In the genomic region with DNA sequence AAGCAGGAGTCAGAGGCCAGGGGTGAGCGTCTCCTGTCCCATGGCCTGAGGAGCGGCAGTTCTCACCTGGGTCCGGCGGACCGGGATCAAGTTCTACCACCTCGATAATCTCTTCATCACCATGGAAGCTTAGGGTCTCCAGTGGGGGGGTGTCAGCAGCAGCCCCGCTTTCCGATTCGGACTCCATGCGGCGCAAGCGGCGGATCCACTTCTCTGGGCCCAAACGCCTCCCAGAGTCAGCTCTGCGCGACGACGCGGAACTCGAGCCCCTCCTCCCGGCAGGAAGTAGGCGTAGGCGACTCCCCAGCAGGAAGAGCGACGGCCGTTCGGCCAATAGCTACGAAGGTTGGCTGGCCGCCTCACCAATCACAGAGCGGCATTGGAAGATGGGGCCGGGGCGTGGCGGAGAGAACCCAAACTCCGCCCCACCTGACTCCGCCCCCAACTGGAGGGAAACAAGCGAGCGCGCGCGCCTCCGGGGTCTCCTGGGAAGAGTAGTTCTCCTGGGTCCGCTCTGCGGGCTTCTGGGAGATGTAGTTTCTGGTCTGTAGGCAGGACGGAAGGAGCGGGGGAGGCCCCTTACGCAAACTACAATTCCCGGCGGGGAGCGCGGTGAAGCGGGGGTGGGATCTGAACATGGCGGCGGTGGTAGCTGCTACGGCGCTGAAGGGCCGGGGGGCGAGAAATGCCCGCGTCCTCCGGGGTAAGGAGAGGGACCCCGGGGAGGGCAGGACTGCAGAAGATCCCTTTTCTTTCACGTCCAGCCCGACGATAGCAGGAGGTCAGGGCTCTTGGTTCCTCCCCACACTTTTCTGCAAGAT, we compare ENCODE assay signal across 1 cellular context.
A peak's percentile ranks its signal among the peaks of the same experiment; 100 is the strongest.
TF ChIP-seq lines count a peak whose summit lies in the region.

A gene with protein sequence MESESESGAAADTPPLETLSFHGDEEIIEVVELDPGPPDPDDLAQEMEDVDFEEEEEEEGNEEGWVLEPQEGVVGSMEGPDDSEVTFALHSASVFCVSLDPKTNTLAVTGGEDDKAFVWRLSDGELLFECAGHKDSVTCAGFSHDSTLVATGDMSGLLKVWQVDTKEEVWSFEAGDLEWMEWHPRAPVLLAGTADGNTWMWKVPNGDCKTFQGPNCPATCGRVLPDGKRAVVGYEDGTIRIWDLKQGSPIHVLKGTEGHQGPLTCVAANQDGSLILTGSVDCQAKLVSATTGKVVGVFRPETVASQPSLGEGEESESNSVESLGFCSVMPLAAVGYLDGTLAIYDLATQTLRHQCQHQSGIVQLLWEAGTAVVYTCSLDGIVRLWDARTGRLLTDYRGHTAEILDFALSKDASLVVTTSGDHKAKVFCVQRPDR (minus strand): TSS at position 238 of the 821 bp plus-strand sequence. CDS start 51 bp downstream, at position 187.
A gene with protein sequence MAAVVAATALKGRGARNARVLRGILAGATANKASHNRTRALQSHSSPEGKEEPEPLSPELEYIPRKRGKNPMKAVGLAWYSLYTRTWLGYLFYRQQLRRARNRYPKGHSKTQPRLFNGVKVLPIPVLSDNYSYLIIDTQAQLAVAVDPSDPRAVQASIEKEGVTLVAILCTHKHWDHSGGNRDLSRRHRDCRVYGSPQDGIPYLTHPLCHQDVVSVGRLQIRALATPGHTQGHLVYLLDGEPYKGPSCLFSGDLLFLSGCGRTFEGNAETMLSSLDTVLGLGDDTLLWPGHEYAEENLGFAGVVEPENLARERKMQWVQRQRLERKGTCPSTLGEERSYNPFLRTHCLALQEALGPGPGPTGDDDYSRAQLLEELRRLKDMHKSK (plus strand): TSS at position 620 of the 821 bp plus-strand sequence. CDS start 17 bp downstream, at position 637.

TF ChIP-seq in HepG2, 621 proteins besides CTCF, POLR2A, EP300 and RAD21 (continued from another document and continues in another):
- TF ChIP-seq, protein P1, sequence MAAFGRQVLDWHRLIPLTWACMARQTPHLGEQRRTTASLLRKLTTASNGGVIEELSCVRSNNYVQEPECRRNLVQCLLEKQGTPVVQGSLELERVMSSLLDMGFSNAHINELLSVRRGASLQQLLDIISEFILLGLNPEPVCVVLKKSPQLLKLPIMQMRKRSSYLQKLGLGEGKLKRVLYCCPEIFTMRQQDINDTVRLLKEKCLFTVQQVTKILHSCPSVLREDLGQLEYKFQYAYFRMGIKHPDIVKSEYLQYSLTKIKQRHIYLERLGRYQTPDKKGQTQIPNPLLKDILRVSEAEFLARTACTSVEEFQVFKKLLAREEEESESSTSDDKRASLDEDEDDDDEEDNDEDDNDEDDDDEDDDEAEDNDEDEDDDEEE (CRISPR knock-in tag; IDR thresholded peaks at IDR 0.05): peak; percentile 93; the same call in 1 of the 2 replicates
- peak; percentile 80; the same call in 1 of the 2 replicates for TF ChIP-seq ZNF563 (CRISPR knock-in tag; IDR thresholded peaks at IDR 0.05)
- no peak; the same call in 1 of the 2 replicates for TF ChIP-seq ZSCAN22 (CRISPR knock-in tag; IDR thresholded peaks at IDR 0.05)
- TF ChIP-seq ONECUT2 (CRISPR knock-in tag; IDR thresholded peaks at IDR 0.05): peak; percentile 30; the same call in 1 of the 2 replicates
- TF ChIP-seq, protein P2, sequence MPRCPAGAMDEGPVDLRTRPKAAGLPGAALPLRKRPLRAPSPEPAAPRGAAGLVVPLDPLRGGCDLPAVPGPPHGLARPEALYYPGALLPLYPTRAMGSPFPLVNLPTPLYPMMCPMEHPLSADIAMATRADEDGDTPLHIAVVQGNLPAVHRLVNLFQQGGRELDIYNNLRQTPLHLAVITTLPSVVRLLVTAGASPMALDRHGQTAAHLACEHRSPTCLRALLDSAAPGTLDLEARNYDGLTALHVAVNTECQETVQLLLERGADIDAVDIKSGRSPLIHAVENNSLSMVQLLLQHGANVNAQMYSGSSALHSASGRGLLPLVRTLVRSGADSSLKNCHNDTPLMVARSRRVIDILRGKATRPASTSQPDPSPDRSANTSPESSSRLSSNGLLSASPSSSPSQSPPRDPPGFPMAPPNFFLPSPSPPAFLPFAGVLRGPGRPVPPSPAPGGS (CRISPR knock-in tag; IDR thresholded peaks at IDR 0.05): peak; percentile 89; the same call in 1 of the 2 replicates
- TF ChIP-seq RNF2 (conservative IDR thresholded peaks at IDR 0.05; ENCODE audit: low read depth): no peak
- no peak; the same call in 1 of the 2 replicates for TF ChIP-seq ZNF775 (CRISPR knock-in tag; IDR thresholded peaks at IDR 0.05; ENCODE audit: borderline replicate concordance)
- TF ChIP-seq ETV6 (CRISPR knock-in tag; conservative IDR thresholded peaks at IDR 0.05): peak; percentile 78
- peak; percentile 54 for TF ChIP-seq PHF5A (CRISPR knock-in tag; IDR thresholded peaks at IDR 0.05; ENCODE audit: low read depth, unreplicated experiment)
- TF ChIP-seq ZNF773 (CRISPR knock-in tag; IDR thresholded peaks at IDR 0.05; ENCODE audit: borderline replicate concordance): peak; percentile 81; the same call in 1 of the 2 replicates
- TF ChIP-seq TMF1 (CRISPR knock-in tag; IDR thresholded peaks at IDR 0.05; ENCODE audit: low read depth): peak; percentile 45; the same call in 1 of the 2 replicates
- TF ChIP-seq HNF4G (IDR thresholded peaks at IDR 0.05; ENCODE audit: borderline replicate concordance, low read depth, low read length): peak; percentile 19; the same call in 1 of the 2 replicates
- peak; percentile 34; the same call in 1 of the 2 replicates for TF ChIP-seq HNF4G (CRISPR knock-in tag; IDR thresholded peaks at IDR 0.05; ENCODE audit: borderline replicate concordance, low read depth)
- TF ChIP-seq ZFP36 (IDR thresholded peaks at IDR 0.05; ENCODE audit: borderline replicate concordance, low read depth, low read length, partially characterized antibody): no peak
- peak; percentile 83; the same call in 2 of the 3 replicates for TF ChIP-seq MXI1 (IDR thresholded peaks at IDR 0.05; ENCODE audit: borderline replicate concordance, low read depth, low read length)
- TF ChIP-seq CEBPB (IDR thresholded peaks at IDR 0.05; ENCODE audit: borderline replicate concordance, low read depth, low read length): peak; percentile 61; the same call in 1 of the 2 replicates
- peak; percentile 88 for TF ChIP-seq SALL2 (CRISPR knock-in tag; IDR thresholded peaks at IDR 0.05)
- TF ChIP-seq PHF8 (CRISPR knock-in tag; IDR thresholded peaks at IDR 0.05): peak; percentile 95
- TF ChIP-seq FLYWCH1 (CRISPR knock-in tag; IDR thresholded peaks at IDR 0.05): peak; percentile 59; the same call in 1 of the 2 replicates
- TF ChIP-seq ZNF781 (CRISPR knock-in tag; IDR thresholded peaks at IDR 0.05; ENCODE audit: borderline replicate concordance, not compliant biosample characterization): peak; percentile 50
- TF ChIP-seq ZNF577 (CRISPR knock-in tag; IDR thresholded peaks at IDR 0.05; ENCODE audit: borderline replicate concordance, low read depth): no peak
- TF ChIP-seq, protein P3, sequence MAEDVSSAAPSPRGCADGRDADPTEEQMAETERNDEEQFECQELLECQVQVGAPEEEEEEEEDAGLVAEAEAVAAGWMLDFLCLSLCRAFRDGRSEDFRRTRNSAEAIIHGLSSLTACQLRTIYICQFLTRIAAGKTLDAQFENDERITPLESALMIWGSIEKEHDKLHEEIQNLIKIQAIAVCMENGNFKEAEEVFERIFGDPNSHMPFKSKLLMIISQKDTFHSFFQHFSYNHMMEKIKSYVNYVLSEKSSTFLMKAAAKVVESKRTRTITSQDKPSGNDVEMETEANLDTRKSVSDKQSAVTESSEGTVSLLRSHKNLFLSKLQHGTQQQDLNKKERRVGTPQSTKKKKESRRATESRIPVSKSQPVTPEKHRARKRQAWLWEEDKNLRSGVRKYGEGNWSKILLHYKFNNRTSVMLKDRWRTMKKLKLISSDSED (CRISPR knock-in tag; IDR thresholded peaks at IDR 0.05): 0 out of 2 replicates have a peak, but pooled peaks have one; percentile 74
- TF ChIP-seq HOXA9 (CRISPR knock-in tag; IDR thresholded peaks at IDR 0.05; ENCODE audit: borderline replicate concordance): no peak
- no peak; the same call in 1 of the 2 replicates for TF ChIP-seq ZNF746 (CRISPR knock-in tag; IDR thresholded peaks at IDR 0.05)
- TF ChIP-seq ZBTB42 (CRISPR knock-in tag; IDR thresholded peaks at IDR 0.05): no peak; the same call in 1 of the 2 replicates
- TF ChIP-seq REPIN1 (CRISPR knock-in tag; IDR thresholded peaks at IDR 0.05; ENCODE audit: borderline replicate concordance, low read depth): peak; percentile 27
- TF ChIP-seq ATRX (CRISPR knock-in tag; IDR thresholded peaks at IDR 0.05; ENCODE audit: borderline replicate concordance): no peak
- no peak for TF ChIP-seq SOX13 (IDR thresholded peaks at IDR 0.05)
- TF ChIP-seq SOX13 (CRISPR knock-in tag; conservative IDR thresholded peaks at IDR 0.05 in 1 of 2, IDR thresholded peaks at IDR 0.05 in 1 of 2): no peak; a peak in 1 of 4 replicates
- no peak; the same call in 1 of the 2 replicates for TF ChIP-seq ZFP1 (CRISPR knock-in tag; IDR thresholded peaks at IDR 0.05)
- peak; percentile 94 for TF ChIP-seq SNAI1 (CRISPR knock-in tag; IDR thresholded peaks at IDR 0.05; ENCODE audit: borderline replicate concordance)
- TF ChIP-seq ELF1 (CRISPR knock-in tag; IDR thresholded peaks at IDR 0.05): peak; percentile 95
- TF ChIP-seq DNMT1 (CRISPR knock-in tag; IDR thresholded peaks at IDR 0.05): no peak
- TF ChIP-seq, protein P4, sequence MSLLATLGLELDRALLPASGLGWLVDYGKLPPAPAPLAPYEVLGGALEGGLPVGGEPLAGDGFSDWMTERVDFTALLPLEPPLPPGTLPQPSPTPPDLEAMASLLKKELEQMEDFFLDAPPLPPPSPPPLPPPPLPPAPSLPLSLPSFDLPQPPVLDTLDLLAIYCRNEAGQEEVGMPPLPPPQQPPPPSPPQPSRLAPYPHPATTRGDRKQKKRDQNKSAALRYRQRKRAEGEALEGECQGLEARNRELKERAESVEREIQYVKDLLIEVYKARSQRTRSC (CRISPR knock-in tag; IDR thresholded peaks at IDR 0.05; ENCODE audit: low read depth): no peak
- no peak; the same call in 1 of the 2 replicates for TF ChIP-seq ZMYM4 (CRISPR knock-in tag; IDR thresholded peaks at IDR 0.05)
- TF ChIP-seq, protein P5, sequence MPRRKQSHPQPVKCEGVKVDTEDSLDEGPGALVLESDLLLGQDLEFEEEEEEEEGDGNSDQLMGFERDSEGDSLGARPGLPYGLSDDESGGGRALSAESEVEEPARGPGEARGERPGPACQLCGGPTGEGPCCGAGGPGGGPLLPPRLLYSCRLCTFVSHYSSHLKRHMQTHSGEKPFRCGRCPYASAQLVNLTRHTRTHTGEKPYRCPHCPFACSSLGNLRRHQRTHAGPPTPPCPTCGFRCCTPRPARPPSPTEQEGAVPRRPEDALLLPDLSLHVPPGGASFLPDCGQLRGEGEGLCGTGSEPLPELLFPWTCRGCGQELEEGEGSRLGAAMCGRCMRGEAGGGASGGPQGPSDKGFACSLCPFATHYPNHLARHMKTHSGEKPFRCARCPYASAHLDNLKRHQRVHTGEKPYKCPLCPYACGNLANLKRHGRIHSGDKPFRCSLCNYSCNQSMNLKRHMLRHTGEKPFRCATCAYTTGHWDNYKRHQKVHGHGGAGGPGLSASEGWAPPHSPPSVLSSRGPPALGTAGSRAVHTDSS (CRISPR knock-in tag; conservative IDR thresholded peaks at IDR 0.05): no peak
- TF ChIP-seq ZKSCAN5 (CRISPR knock-in tag; IDR thresholded peaks at IDR 0.05): no peak
- peak; percentile 76; the same call in 1 of the 2 replicates for TF ChIP-seq CENPT (CRISPR knock-in tag; IDR thresholded peaks at IDR 0.05; ENCODE audit: low read depth)
- TF ChIP-seq MAZ (IDR thresholded peaks at IDR 0.05; ENCODE audit: borderline replicate concordance, low read depth, low read length): peak; percentile 18
- TF ChIP-seq MAZ (CRISPR knock-in tag; IDR thresholded peaks at IDR 0.05; ENCODE audit: low read depth): peak; percentile 75
- no peak for TF ChIP-seq TBP (CRISPR knock-in tag; IDR thresholded peaks at IDR 0.05)
- 0 out of 2 replicates have a peak, but pooled peaks have one; percentile 46 for TF ChIP-seq KDM4B (CRISPR knock-in tag; IDR thresholded peaks at IDR 0.05)
- peak; percentile 64 for TF ChIP-seq CBFB (CRISPR knock-in tag; IDR thresholded peaks at IDR 0.05)
- TF ChIP-seq ADNP (CRISPR knock-in tag; IDR thresholded peaks at IDR 0.05): no peak
- peak; percentile 27; the same call in 1 of the 2 replicates for TF ChIP-seq ZNF235 (CRISPR knock-in tag; IDR thresholded peaks at IDR 0.05; ENCODE audit: borderline replicate concordance)
- TF ChIP-seq MEIS1 (CRISPR knock-in tag; IDR thresholded peaks at IDR 0.05; ENCODE audit: borderline replicate concordance): 0 out of 2 replicates have a peak, but pooled peaks have one; percentile 56
- TF ChIP-seq, protein P6, sequence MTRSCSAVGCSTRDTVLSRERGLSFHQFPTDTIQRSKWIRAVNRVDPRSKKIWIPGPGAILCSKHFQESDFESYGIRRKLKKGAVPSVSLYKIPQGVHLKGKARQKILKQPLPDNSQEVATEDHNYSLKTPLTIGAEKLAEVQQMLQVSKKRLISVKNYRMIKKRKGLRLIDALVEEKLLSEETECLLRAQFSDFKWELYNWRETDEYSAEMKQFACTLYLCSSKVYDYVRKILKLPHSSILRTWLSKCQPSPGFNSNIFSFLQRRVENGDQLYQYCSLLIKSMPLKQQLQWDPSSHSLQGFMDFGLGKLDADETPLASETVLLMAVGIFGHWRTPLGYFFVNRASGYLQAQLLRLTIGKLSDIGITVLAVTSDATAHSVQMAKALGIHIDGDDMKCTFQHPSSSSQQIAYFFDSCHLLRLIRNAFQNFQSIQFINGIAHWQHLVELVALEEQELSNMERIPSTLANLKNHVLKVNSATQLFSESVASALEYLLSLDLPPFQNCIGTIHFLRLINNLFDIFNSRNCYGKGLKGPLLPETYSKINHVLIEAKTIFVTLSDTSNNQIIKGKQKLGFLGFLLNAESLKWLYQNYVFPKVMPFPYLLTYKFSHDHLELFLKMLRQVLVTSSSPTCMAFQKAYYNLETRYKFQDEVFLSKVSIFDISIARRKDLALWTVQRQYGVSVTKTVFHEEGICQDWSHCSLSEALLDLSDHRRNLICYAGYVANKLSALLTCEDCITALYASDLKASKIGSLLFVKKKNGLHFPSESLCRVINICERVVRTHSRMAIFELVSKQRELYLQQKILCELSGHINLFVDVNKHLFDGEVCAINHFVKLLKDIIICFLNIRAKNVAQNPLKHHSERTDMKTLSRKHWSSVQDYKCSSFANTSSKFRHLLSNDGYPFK (CRISPR knock-in tag; IDR thresholded peaks at IDR 0.05; ENCODE audit: borderline replicate concordance): no peak; the same call in 1 of the 2 replicates
- TF ChIP-seq, protein P7, sequence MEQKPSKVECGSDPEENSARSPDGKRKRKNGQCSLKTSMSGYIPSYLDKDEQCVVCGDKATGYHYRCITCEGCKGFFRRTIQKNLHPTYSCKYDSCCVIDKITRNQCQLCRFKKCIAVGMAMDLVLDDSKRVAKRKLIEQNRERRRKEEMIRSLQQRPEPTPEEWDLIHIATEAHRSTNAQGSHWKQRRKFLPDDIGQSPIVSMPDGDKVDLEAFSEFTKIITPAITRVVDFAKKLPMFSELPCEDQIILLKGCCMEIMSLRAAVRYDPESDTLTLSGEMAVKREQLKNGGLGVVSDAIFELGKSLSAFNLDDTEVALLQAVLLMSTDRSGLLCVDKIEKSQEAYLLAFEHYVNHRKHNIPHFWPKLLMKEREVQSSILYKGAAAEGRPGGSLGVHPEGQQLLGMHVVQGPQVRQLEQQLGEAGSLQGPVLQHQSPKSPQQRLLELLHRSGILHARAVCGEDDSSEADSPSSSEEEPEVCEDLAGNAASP (CRISPR knock-in tag; IDR thresholded peaks at IDR 0.05; ENCODE audit: borderline replicate concordance): peak; percentile 43; the same call in 1 of the 2 replicates
- no peak for TF ChIP-seq DNMT3B (CRISPR knock-in tag; conservative IDR thresholded peaks at IDR 0.05)
- TF ChIP-seq KDM5B (CRISPR knock-in tag; IDR thresholded peaks at IDR 0.05; ENCODE audit: borderline replicate concordance): peak; percentile 81
- peak; percentile 83; the same call in 1 of the 2 replicates for TF ChIP-seq HOXA5 (CRISPR knock-in tag; IDR thresholded peaks at IDR 0.05)
- TF ChIP-seq SP4 (CRISPR knock-in tag; IDR thresholded peaks at IDR 0.05): peak; percentile 100
- peak; percentile 90 for TF ChIP-seq RBM39 (IDR thresholded peaks at IDR 0.05; ENCODE audit: low read depth, low read length, poor library complexity, severe bottlenecking)
